ENCODE assay signal across 9 cellular contexts in genomic region chr11:64208086-64208795, GRCh38. TPM values are rescaled to one million over a fixed set of nuclear protein-coding genes. Genes with fewer than 3 reads are reported as not detected.
DNase-seq lines count a peak whose midpoint lies in the region; ATAC-seq, FAIRE-seq and TF ChIP-seq lines count a peak whose summit lies in the region.
"Had no signal": no experiment of that assay in that cellular context is flagged by ENCODE, and none has a peak within 500 bp of the region (broad histone marks: within the 10 kb centered on the region; RNA-seq: fewer than 3 reads in every experiment).

No MANE protein-coding gene starts in this region.

- H3K4me1 ChIP-seq in right cardiac atrium (ENCODE audit: control insufficient read depth, insufficient read depth, low read length) = no peaks in the 10 kb centered on the region
- H3K4me1 ChIP-seq in smooth muscle cell (ENCODE audit: low read depth) = no peaks in the 10 kb centered on the region

- peaks cover 22% of the 10 kb centered on the region for H3K4me1 Mint-ChIP-seq in HFFc6 (ENCODE audit: low read depth)
- peaks cover 60% of the 10 kb centered on the region for H3K4me1 Mint-ChIP-seq in activated B cell treated with CpG ODN at 0.5 μM for 24 hours

- H3K9me3 Mint-ChIP-seq in HFFc6 = no peaks in the 10 kb centered on the region
- H3K9me3 Mint-ChIP-seq in activated B cell treated with CpG ODN at 0.5 μM for 24 hours = no peaks in the 10 kb centered on the region

- peak overlapping the region; percentile 49 for H3K9ac ChIP-seq in smooth muscle cell (ENCODE audit: low read depth)

- H3K4me3 Mint-ChIP-seq in HFFc6 (no peak overlapping the region; the same call in 1 of the 2 replicates), activated B cell treated with CpG ODN at 0.5 μM for 24 hours (peak overlapping the region; percentile 90)

- H3K27ac ChIP-seq in right cardiac atrium (ENCODE audit: low read length) (peak overlapping the region; percentile 73), smooth muscle cell (ENCODE audit: low read depth) (peak overlapping the region; percentile 47)

- no peak for FAIRE-seq in GM12891 (lab: Jason Lieb, UNC)

- H3K9me3 ChIP-seq in right cardiac atrium (ENCODE audit: control insufficient read depth, low read length) (no peaks in the 10 kb centered on the region), smooth muscle cell (replicated peaks; ENCODE audit: low read depth) (no peaks in the 10 kb centered on the region)

- no peaks in the 10 kb centered on the region for H3F3A ChIP-seq in smooth muscle cell (ENCODE audit: low read depth)

- peaks cover 3% of the 10 kb centered on the region for H3K36me3 ChIP-seq in smooth muscle cell (ENCODE audit: low read depth)

- no peaks in the 10 kb centered on the region for H4K20me1 ChIP-seq in smooth muscle cell (ENCODE audit: low read depth)

- H3K79me2 ChIP-seq in smooth muscle cell (ENCODE audit: low read depth) = no peaks in the 10 kb centered on the region

- H3K27me3 ChIP-seq in right cardiac atrium (ENCODE audit: control insufficient read depth, insufficient read depth) (no peaks in the 10 kb centered on the region), smooth muscle cell (ENCODE audit: low read depth) (no peaks in the 10 kb centered on the region)

- WGBS in right cardiac atrium = 71% methylated on average over 23 of the region's 23 CpGs
- WGBS in smooth muscle cell (ENCODE audit: low lambda C conversion rate) = 93% methylated on average over 23 of the region's 23 CpGs

- CTCF ChIA-PET in activated B cell treated with CpG ODN at 0.5 μM for 24 hours (lab: Charles Lee) = interaction anchor here (1.0 to 6.1 kb wide), 8 partner anchors 17 to 95 kb away, joined by 3 to 147 read pairs (median 9); partner anchors contain the start of genes CATSPERZ, ESRRA, NUDT22 and PPP1R14B

- TF ChIP-seq POLR2A in GM12891 (IDR thresholded peaks at IDR 0.05; ENCODE audit: low read depth, low read length) = no peak

- H3K27me3 Mint-ChIP-seq in HFFc6 (ENCODE audit: insufficient read depth) (peaks cover 2% of the 10 kb centered on the region), activated B cell treated with CpG ODN at 0.5 μM for 24 hours (no peaks in the 10 kb centered on the region)

- TF ChIP-seq CTCF in HFFc6 (IDR thresholded peaks at IDR 0.05) = no peak
- TF ChIP-seq CTCF in activated B cell treated with CpG ODN at 0.5 μM for 24 hours (IDR thresholded peaks at IDR 0.05) = no peak
- TF ChIP-seq CTCF in smooth muscle cell (IDR thresholded peaks at IDR 0.05; ENCODE audit: borderline replicate concordance, insufficient read depth, poor library complexity, severe bottlenecking) = no peak

- H2AFZ ChIP-seq in smooth muscle cell (ENCODE audit: low read depth) = no peak overlapping the region

- intact Hi-C loops in activated B cell treated with CpG ODN at 0.5 μM for 24 hours (cut with micrococcal nuclease) (no loop called here), right cardiac atrium (cut with DNase I) (loop anchor here in 1 of 4 donors (5.0 kb wide), 1 partner anchor 94 kb away; the partner anchor contains the start of gene CATSPERZ)

- POLR2A ChIA-PET in activated B cell treated with CpG ODN at 0.5 μM for 24 hours (lab: Charles Lee) = interaction anchor here (0.6 to 9.3 kb wide), 13 partner anchors 9 to 176 kb away, joined by 3 to 191 read pairs (median 27); partner anchors contain the start of genes BAD, CATSPERZ, DNAJC4 and ESRRA

- H3K4me3 ChIP-seq in right cardiac atrium (ENCODE audit: low read length) = peak overlapping the region; percentile 13
- H3K4me3 ChIP-seq in smooth muscle cell = no peak overlapping the region

- ATAC-seq in activated B cell treated with CpG ODN at 0.5 μM for 24 hours (ENCODE audit: low read depth) (no peak), right cardiac atrium (peak; percentile 1), GM18511 (IDR thresholded peaks at IDR 0.05; ENCODE audit: unreplicated experiment) (no peak)

- DNase-seq in HFFc6 (no peak), activated B cell treated with CpG ODN at 0.5 μM for 24 hours (no peak), right cardiac atrium (peak in 1 of 3 donors; percentile 61), smooth muscle cell (lab: John Stamatoyannopoulos, UW; ENCODE audit: unreplicated experiment) (no peak), LoVo (ENCODE audit: low spot score) (no peak), NCI-H345 treated with DMSO at 0.1 percent for 48 hours (lab: John Stamatoyannopoulos, UW; ENCODE audit: unreplicated experiment) (no peak), GM12891 (ENCODE audit: insufficient read length, low spot score) (no peak)
- DNase-seq: NCI-H524 had no signal

- peaks cover 16% of the 10 kb centered on the region for H3K36me3 Mint-ChIP-seq in HFFc6 (ENCODE audit: low read depth)
- peaks cover 56% of the 10 kb centered on the region for H3K36me3 Mint-ChIP-seq in activated B cell treated with CpG ODN at 0.5 μM for 24 hours (ENCODE audit: low read depth)

- peak overlapping the region; percentile 15 for H3K4me2 ChIP-seq in smooth muscle cell

- peak overlapping the region; percentile 87 for H3K27ac Mint-ChIP-seq in HFFc6
- peak overlapping the region; percentile 92 for H3K27ac Mint-ChIP-seq in activated B cell treated with CpG ODN at 0.5 μM for 24 hours

TF ChIP-seq in GM12891, 5 proteins besides CTCF, POLR2A, EP300 and RAD21:
- no peak for TF ChIP-seq SPI1 (IDR thresholded peaks at IDR 0.05; ENCODE audit: low read depth, low read length)
- no peak for TF ChIP-seq TAF1 (IDR thresholded peaks at IDR 0.05; ENCODE audit: low read depth, low read length)
- no peak for TF ChIP-seq POU2F2 (IDR thresholded peaks at IDR 0.05; ENCODE audit: low read depth, low read length)
- no peak for TF ChIP-seq POLR2AphosphoS5 (IDR thresholded peaks at IDR 0.05; ENCODE audit: low read depth, low read length)
- TF ChIP-seq PAX5 (IDR thresholded peaks at IDR 0.05; ENCODE audit: insufficient read depth, low read length, severe bottlenecking) = no peak

RNA-seq across cellular contexts. Expression of gene FERMT3, which starts 1.7 kb away (rescaled TPM):
- 1 to 10 TPM; 1.2 to 2.8 (median 1.7) TPM for total RNA-seq in HFFc6 (2021; fragmentation: NEBNext Ultra II Directional; extraction: Animal tissue kit (Norgen Biotek cat#: 25700))
- total RNA-seq in activated B cell treated with CpG ODN at 0.5 μM for 24 hours (154 and 169 TPM in 2 replicates), right cardiac atrium (10 to 100 TPM in 3 of 4 donors, 1 to 10 TPM in 1; 5.9 to 17.5 (median 12.3) TPM), smooth muscle cell (0.18 and 1.2 TPM in 2 replicates)
- polyA plus RNA-seq in right cardiac atrium (5.2 TPM), smooth muscle cell (2.4 and 3.7 TPM in 2 replicates)
- polyA plus RNA-seq in GM12891 (2012; ENCODE audit: low read depth, missing spikeins) = 98.2 TPM

RNA-seq across cellular contexts. Expression of gene TRPT1, which starts 17.7 kb away (rescaled TPM):
- 10 to 100 TPM; 32.6 to 41.1 (median 39.7) TPM for total RNA-seq in HFFc6 (2021; fragmentation: NEBNext Ultra II Directional; extraction: Animal tissue kit (Norgen Biotek cat#: 25700))
- 50.6 and 51.3 TPM in 2 replicates for total RNA-seq in activated B cell treated with CpG ODN at 0.5 μM for 24 hours
- total RNA-seq in right cardiac atrium = 10 to 100 TPM; 55.3 to 78.1 (median 67.4) TPM
- polyA plus RNA-seq in right cardiac atrium = 95.4 TPM
- 52.6 and 66.1 TPM in 2 replicates for total RNA-seq in smooth muscle cell
- 65.6 and 78.5 TPM in 2 replicates for polyA plus RNA-seq in smooth muscle cell
- 66.1 TPM for polyA plus RNA-seq in GM12891 (2012; ENCODE audit: low read depth, missing spikeins)

RNA-seq across cellular contexts. Expression of gene NUDT22, which starts 17.8 kb away (rescaled TPM):
- 10 to 100 TPM; 46.6 to 57.7 (median 53.7) TPM for total RNA-seq in HFFc6 (2021; fragmentation: NEBNext Ultra II Directional; extraction: Animal tissue kit (Norgen Biotek cat#: 25700))
- total RNA-seq in activated B cell treated with CpG ODN at 0.5 μM for 24 hours (81.0 and 95.3 TPM in 2 replicates), right cardiac atrium (10 to 100 TPM; 71.7 to 82.1 (median 78.1) TPM), smooth muscle cell (50.6 and 51.5 TPM in 2 replicates)
- polyA plus RNA-seq in right cardiac atrium (65.7 TPM), smooth muscle cell (76.8 and 82.1 TPM in 2 replicates)
- polyA plus RNA-seq in GM12891 (2012; ENCODE audit: low read depth, missing spikeins) = 68.6 TPM

RNA-seq across cellular contexts. Expression of gene DNAJC4, which starts 22.1 kb away (rescaled TPM):
- 10 to 100 TPM; 21.7 to 29.5 (median 23.2) TPM for total RNA-seq in HFFc6 (2021; fragmentation: NEBNext Ultra II Directional; extraction: Animal tissue kit (Norgen Biotek cat#: 25700))
- total RNA-seq in activated B cell treated with CpG ODN at 0.5 μM for 24 hours (47.5 and 53.3 TPM in 2 replicates), right cardiac atrium (10 to 100 TPM; 46.3 to 61.0 (median 49.5) TPM), smooth muscle cell (14.5 and 14.7 TPM in 2 replicates)
- polyA plus RNA-seq in right cardiac atrium (95.7 TPM), smooth muscle cell (76.7 and 78.5 TPM in 2 replicates)
- polyA plus RNA-seq in GM12891 (2012; ENCODE audit: low read depth, missing spikeins) = 50.3 TPM

RNA-seq across cellular contexts. Expression of gene STIP1, which starts 22.3 kb away (rescaled TPM):
- total RNA-seq in HFFc6 (2021; fragmentation: NEBNext Ultra II Directional; extraction: Animal tissue kit (Norgen Biotek cat#: 25700)) = 100 to 1,000 TPM; 203 to 259 (median 210) TPM
- 155 and 159 TPM in 2 replicates for total RNA-seq in activated B cell treated with CpG ODN at 0.5 μM for 24 hours
- total RNA-seq in right cardiac atrium = 100 to 1,000 TPM in 2 of 4 donors, 10 to 100 TPM in 2; 93.0 to 170 (median 122) TPM
- polyA plus RNA-seq in right cardiac atrium = 99.7 TPM
- 103 and 114 TPM in 2 replicates for total RNA-seq in smooth muscle cell
- polyA plus RNA-seq in smooth muscle cell = 117 and 129 TPM in 2 replicates
- 115 TPM for polyA plus RNA-seq in GM12891 (2012; ENCODE audit: low read depth, missing spikeins)

Comparison
In these comparisons a context has a peak if more than half of its experiments do, and no peak if none do; other contexts are left out.
1. ATAC-seq: peak in right cardiac atrium (2 of 2); none in activated B cell treated with CpG ODN at 0.5 μM for 24 hours (single experiment) and GM18511 (single experiment).